ENCODE assay signal across 8 cellular contexts in genomic region chr12:132523576-132524331, GRCh38. TPM values are rescaled to one million over a fixed set of nuclear protein-coding genes. Genes with fewer than 3 reads are reported as not detected.
DNase-seq lines count a peak whose midpoint lies in the region; ATAC-seq lines count a peak whose summit lies in the region.

No MANE protein-coding gene starts in this region.

- H3K27ac ChIP-seq in caudate nucleus (ENCODE audit: low read depth, low read length) = no peak overlapping the region

- intact Hi-C loops in left colon (cut with DNase I, micrococcal nuclease) = loop anchor here in 1 of 2 donors (10.0 kb wide), 1 partner anchor 109 kb away; no protein-coding TSS in a partner anchor

- ATAC-seq in GM19351 (IDR thresholded peaks at IDR 0.05; ENCODE audit: unreplicated experiment) (peak; percentile 82), left colon (peak; percentile 68)

- DNase-seq in C1 segment of cervical spinal cord (lab: John Stamatoyannopoulos, UW) (peak in 12 of 14 donors; percentile 14 to 79 (median 52)), NCI-H1694 treated with DMSO at 0.1 percent for 48 hours (lab: John Stamatoyannopoulos, UW) (peak; percentile 12), caudate nucleus (lab: John Stamatoyannopoulos, UW) (peak in 52 of 61 donors; percentile 18 to 78 (median 48)), left colon (peak; percentile 54 to 85), NCI-H510A treated with DMSO at 0.1 percent for 48 hours (lab: John Stamatoyannopoulos, UW) (no peak)
- peak; percentile 54 for DNase-seq in activated CD4-positive, alpha-beta T cell treated with anti-CD3 and anti-CD28 coated beads for 1 hour
- peak; percentile 21 to 64 (median 51) for DNase-seq in stimulated activated CD4-positive, alpha-beta T cell treated with anti-CD3 and anti-CD28 coated beads, TNF-alpha, amount 100 ng/mL, for 1 hour (ENCODE audit: low read depth in 3 of 3, low spot score in 1 of 3)

RNA-seq across cellular contexts. Expression of gene FBRSL1, which starts 33.8 kb away (rescaled TPM):
- 10 to 100 TPM; 63.1 to 82.6 TPM for total RNA-seq in left colon
